In genomic region chr17:43211480-43212402, GRCh38 we compare ENCODE assay signal across 1 cellular context.
TF ChIP-seq lines count a peak whose summit lies in the region.

A gene with protein sequence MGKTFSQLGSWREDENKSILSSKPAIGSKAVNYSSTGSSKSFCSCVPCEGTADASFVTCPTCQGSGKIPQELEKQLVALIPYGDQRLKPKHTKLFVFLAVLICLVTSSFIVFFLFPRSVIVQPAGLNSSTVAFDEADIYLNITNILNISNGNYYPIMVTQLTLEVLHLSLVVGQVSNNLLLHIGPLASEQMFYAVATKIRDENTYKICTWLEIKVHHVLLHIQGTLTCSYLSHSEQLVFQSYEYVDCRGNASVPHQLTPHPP (plus strand): TSS chr17:43211875. CDS start chr17:43213042, 1,167 bp downstream.

TF ChIP-seq in HepG2, 621 proteins besides CTCF, POLR2A, EP300 and RAD21 (continued from another document and continues in another):
- TF ChIP-seq PAWR (CRISPR knock-in tag; IDR thresholded peaks at IDR 0.05; ENCODE audit: borderline replicate concordance) (no peak), TRIM24 (CRISPR knock-in tag; IDR thresholded peaks at IDR 0.05) (no peak), HOXA3 (CRISPR knock-in tag; IDR thresholded peaks at IDR 0.05) (peak; percentile 64; the same call in 1 of the 2 replicates), EZH2 (conservative IDR thresholded peaks at IDR 0.05; ENCODE audit: low read depth, low read length) (no peak), ZNF674 (CRISPR knock-in tag; IDR thresholded peaks at IDR 0.05; ENCODE audit: low read depth) (no peak; the same call in 1 of the 2 replicates), ZNF563 (CRISPR knock-in tag; IDR thresholded peaks at IDR 0.05) (no peak), ZNF747 (CRISPR knock-in tag; IDR thresholded peaks at IDR 0.05; ENCODE audit: borderline replicate concordance) (peak; percentile 69; the same call in 1 of the 2 replicates), DPF2 (CRISPR knock-in tag; IDR thresholded peaks at IDR 0.05; ENCODE audit: borderline replicate concordance, low read depth) (no peak), PREB (CRISPR knock-in tag; IDR thresholded peaks at IDR 0.05) (no peak), ZFP82 (CRISPR knock-in tag; IDR thresholded peaks at IDR 0.05; ENCODE audit: borderline replicate concordance) (no peak), MXD3 (CRISPR knock-in tag; IDR thresholded peaks at IDR 0.05) (0 out of 2 replicates have a peak, but pooled peaks have one; percentile 69), TAF1 (CRISPR knock-in tag; IDR thresholded peaks at IDR 0.05) (peak; percentile 87), ZNF253 (CRISPR knock-in tag; IDR thresholded peaks at IDR 0.05; ENCODE audit: borderline replicate concordance) (no peak), PHF20 (CRISPR knock-in tag; IDR thresholded peaks at IDR 0.05) (no peak), ZNF256 (CRISPR knock-in tag; conservative IDR thresholded peaks at IDR 0.05) (no peak; the same call in 1 of the 2 replicates), ZNF672 (CRISPR knock-in tag; IDR thresholded peaks at IDR 0.05) (no peak), TEF (CRISPR knock-in tag; IDR thresholded peaks at IDR 0.05) (peak; percentile 49; the same call in 1 of the 2 replicates), ZNF460 (CRISPR knock-in tag; IDR thresholded peaks at IDR 0.05; ENCODE audit: borderline replicate concordance) (no peak), ZBTB3 (CRISPR knock-in tag; IDR thresholded peaks at IDR 0.05; ENCODE audit: borderline replicate concordance, low read depth) (no peak), ZNF496 (CRISPR knock-in tag; IDR thresholded peaks at IDR 0.05; ENCODE audit: insufficient replicate concordance) (no peak), MAFG (CRISPR knock-in tag; IDR thresholded peaks at IDR 0.05) (no peak), MTF2 (CRISPR knock-in tag; IDR thresholded peaks at IDR 0.05; ENCODE audit: borderline replicate concordance) (no peak), ZNF567 (CRISPR knock-in tag; IDR thresholded peaks at IDR 0.05; ENCODE audit: borderline replicate concordance) (0 out of 2 replicates have a peak, but pooled peaks have one; percentile 49), ZNF589 (CRISPR knock-in tag; conservative IDR thresholded peaks at IDR 0.05) (no peak), MYNN (CRISPR knock-in tag; IDR thresholded peaks at IDR 0.05; ENCODE audit: low read depth) (no peak), POLR2G (IDR thresholded peaks at IDR 0.05; ENCODE audit: low read depth, low read length) (peak; percentile 86), SRSF4 (IDR thresholded peaks at IDR 0.05; ENCODE audit: low read depth, low read length, poor library complexity, severe bottlenecking) (no peak), ZNF101 (CRISPR knock-in tag; IDR thresholded peaks at IDR 0.05; ENCODE audit: borderline replicate concordance, low read depth) (no peak), MIER2 (CRISPR knock-in tag; IDR thresholded peaks at IDR 0.05) (no peak), ZZZ3 (CRISPR knock-in tag; IDR thresholded peaks at IDR 0.05; ENCODE audit: borderline replicate concordance) (no peak), ATF4 (CRISPR knock-in tag; IDR thresholded peaks at IDR 0.05) (no peak), SRY (CRISPR knock-in tag; IDR thresholded peaks at IDR 0.05) (peak; percentile 75; the same call in 1 of the 2 replicates), MTA3 (CRISPR knock-in tag; IDR thresholded peaks at IDR 0.05) (no peak), ATF7 (IDR thresholded peaks at IDR 0.05) (no peak), ATF7 (CRISPR knock-in tag; IDR thresholded peaks at IDR 0.05) (no peak), ZNF710 (CRISPR knock-in tag; IDR thresholded peaks at IDR 0.05; ENCODE audit: borderline replicate concordance) (peak; percentile 84; the same call in 1 of the 2 replicates), CREB3 (CRISPR knock-in tag; IDR thresholded peaks at IDR 0.05) (0 out of 2 replicates have a peak, but pooled peaks have one; percentile 71), ZNF619 (CRISPR knock-in tag; IDR thresholded peaks at IDR 0.05) (0 out of 2 replicates have a peak, but pooled peaks have one; percentile 78), HHEX (CRISPR knock-in tag; IDR thresholded peaks at IDR 0.05) (no peak), AHDC1 (CRISPR knock-in tag; IDR thresholded peaks at IDR 0.05; ENCODE audit: borderline replicate concordance) (no peak; the same call in 1 of the 2 replicates), ZNF614 (CRISPR knock-in tag; IDR thresholded peaks at IDR 0.05; ENCODE audit: borderline replicate concordance) (no peak), ZSCAN30 (CRISPR knock-in tag; IDR thresholded peaks at IDR 0.05) (peak; percentile 46; the same call in 1 of the 2 replicates), ZBTB2 (CRISPR knock-in tag; IDR thresholded peaks at IDR 0.05; ENCODE audit: low read depth) (no peak)
- TF ChIP-seq, protein P1, sequence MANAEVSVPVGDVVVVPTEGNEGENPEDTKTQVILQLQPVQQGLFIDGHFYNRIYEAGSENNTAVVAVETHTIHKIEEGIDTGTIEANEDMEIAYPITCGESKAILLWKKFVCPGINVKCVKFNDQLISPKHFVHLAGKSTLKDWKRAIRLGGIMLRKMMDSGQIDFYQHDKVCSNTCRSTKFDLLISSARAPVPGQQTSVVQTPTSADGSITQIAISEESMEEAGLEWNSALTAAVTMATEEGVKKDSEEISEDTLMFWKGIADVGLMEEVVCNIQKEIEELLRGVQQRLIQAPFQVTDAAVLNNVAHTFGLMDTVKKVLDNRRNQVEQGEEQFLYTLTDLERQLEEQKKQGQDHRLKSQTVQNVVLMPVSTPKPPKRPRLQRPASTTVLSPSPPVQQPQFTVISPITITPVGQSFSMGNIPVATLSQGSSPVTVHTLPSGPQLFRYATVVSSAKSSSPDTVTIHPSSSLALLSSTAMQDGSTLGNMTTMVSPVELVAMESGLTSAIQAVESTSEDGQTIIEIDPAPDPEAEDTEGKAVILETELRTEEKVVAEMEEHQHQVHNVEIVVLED (CRISPR knock-in tag; IDR thresholded peaks at IDR 0.05; ENCODE audit: borderline replicate concordance), result no peak; the same call in 1 of the 2 replicates
- TF ChIP-seq, protein P2, sequence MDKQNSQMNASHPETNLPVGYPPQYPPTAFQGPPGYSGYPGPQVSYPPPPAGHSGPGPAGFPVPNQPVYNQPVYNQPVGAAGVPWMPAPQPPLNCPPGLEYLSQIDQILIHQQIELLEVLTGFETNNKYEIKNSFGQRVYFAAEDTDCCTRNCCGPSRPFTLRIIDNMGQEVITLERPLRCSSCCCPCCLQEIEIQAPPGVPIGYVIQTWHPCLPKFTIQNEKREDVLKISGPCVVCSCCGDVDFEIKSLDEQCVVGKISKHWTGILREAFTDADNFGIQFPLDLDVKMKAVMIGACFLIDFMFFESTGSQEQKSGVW (CRISPR knock-in tag; IDR thresholded peaks at IDR 0.05; ENCODE audit: borderline replicate concordance), result no peak
- TF ChIP-seq, protein P3, sequence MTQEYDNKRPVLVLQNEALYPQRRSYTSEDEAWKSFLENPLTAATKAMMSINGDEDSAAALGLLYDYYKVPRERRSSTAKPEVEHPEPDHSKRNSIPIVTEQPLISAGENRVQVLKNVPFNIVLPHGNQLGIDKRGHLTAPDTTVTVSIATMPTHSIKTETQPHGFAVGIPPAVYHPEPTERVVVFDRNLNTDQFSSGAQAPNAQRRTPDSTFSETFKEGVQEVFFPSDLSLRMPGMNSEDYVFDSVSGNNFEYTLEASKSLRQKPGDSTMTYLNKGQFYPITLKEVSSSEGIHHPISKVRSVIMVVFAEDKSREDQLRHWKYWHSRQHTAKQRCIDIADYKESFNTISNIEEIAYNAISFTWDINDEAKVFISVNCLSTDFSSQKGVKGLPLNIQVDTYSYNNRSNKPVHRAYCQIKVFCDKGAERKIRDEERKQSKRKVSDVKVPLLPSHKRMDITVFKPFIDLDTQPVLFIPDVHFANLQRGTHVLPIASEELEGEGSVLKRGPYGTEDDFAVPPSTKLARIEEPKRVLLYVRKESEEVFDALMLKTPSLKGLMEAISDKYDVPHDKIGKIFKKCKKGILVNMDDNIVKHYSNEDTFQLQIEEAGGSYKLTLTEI (CRISPR knock-in tag; conservative IDR thresholded peaks at IDR 0.05), result no peak
